Comparison of ENCODE assay signal across 1 cellular context in genomic region chr19:41427647-41428480, GRCh38.
TF ChIP-seq lines count a peak whose summit lies in the region.

No MANE protein-coding gene starts in this region.

TF ChIP-seq in K562, 482 proteins besides CTCF, POLR2A, EP300 and RAD21 (continued from another document and continues in another):
- 0 out of 2 replicates have a peak, but pooled peaks have one; percentile 27 for TF ChIP-seq TRIM28 (IDR thresholded peaks at IDR 0.05)
- no peak for TF ChIP-seq JUN (IDR thresholded peaks at IDR 0.05; ENCODE audit: borderline replicate concordance, low read depth, low read length)
- no peak for TF ChIP-seq JUN (CRISPR knock-in tag; IDR thresholded peaks at IDR 0.05; ENCODE audit: borderline replicate concordance)
- no peak for TF ChIP-seq HNRNPK (IDR thresholded peaks at IDR 0.05; ENCODE audit: low read depth, low read length, poor library complexity, severe bottlenecking)
- no peak for TF ChIP-seq FOXA3 (CRISPR knock-in tag; conservative IDR thresholded peaks at IDR 0.05 in 1 of 2, IDR thresholded peaks at IDR 0.05 in 1 of 2)
- no peak for TF ChIP-seq RERE (CRISPR knock-in tag; IDR thresholded peaks at IDR 0.05; ENCODE audit: borderline replicate concordance)
- TF ChIP-seq ZNF277 (CRISPR knock-in tag; IDR thresholded peaks at IDR 0.05; ENCODE audit: borderline replicate concordance), result no peak
- TF ChIP-seq CHD4 (IDR thresholded peaks at IDR 0.05; ENCODE audit: insufficient read depth, insufficient replicate concordance, low read depth, low read length, poor library complexity, severe bottlenecking), result no peak
- TF ChIP-seq E4F1 (CRISPR knock-in tag; IDR thresholded peaks at IDR 0.05; ENCODE audit: borderline replicate concordance), result no peak
- no peak for TF ChIP-seq RBM34 (IDR thresholded peaks at IDR 0.05; ENCODE audit: borderline replicate concordance, insufficient read depth, low read length)
- no peak for TF ChIP-seq NR4A1 (CRISPR knock-in tag; IDR thresholded peaks at IDR 0.05)
- no peak for TF ChIP-seq NR4A1 (tag; IDR thresholded peaks at IDR 0.05)
- no peak for TF ChIP-seq PCBP2 (IDR thresholded peaks at IDR 0.05; ENCODE audit: low read depth, low read length, poor library complexity, severe bottlenecking)
- no peak for TF ChIP-seq PCBP1 (IDR thresholded peaks at IDR 0.05; ENCODE audit: low read depth, low read length, poor library complexity, severe bottlenecking)
- TF ChIP-seq POLR2H (tag; IDR thresholded peaks at IDR 0.05; ENCODE audit: low read depth), result no peak
- no peak for TF ChIP-seq MCM5 (IDR thresholded peaks at IDR 0.05; ENCODE audit: low read depth)
- TF ChIP-seq MAFK (IDR thresholded peaks at IDR 0.05; ENCODE audit: low read length), result no peak
- TF ChIP-seq FOXJ2 (tag; IDR thresholded peaks at IDR 0.05), result no peak
- TF ChIP-seq ZFPM2 (CRISPR knock-in tag; IDR thresholded peaks at IDR 0.05), result no peak
- no peak for TF ChIP-seq EHMT2 (IDR thresholded peaks at IDR 0.05)
- TF ChIP-seq ZFP91 (CRISPR knock-in tag; IDR thresholded peaks at IDR 0.05), result no peak
- no peak for TF ChIP-seq JUNB (CRISPR knock-in tag; conservative IDR thresholded peaks at IDR 0.05)
- no peak for TF ChIP-seq DDX20 (tag; IDR thresholded peaks at IDR 0.05; ENCODE audit: low read depth)
- no peak for TF ChIP-seq ZNF551 (CRISPR knock-in tag; IDR thresholded peaks at IDR 0.05)
- no peak for TF ChIP-seq TCF15 (CRISPR knock-in tag; IDR thresholded peaks at IDR 0.05)
- 0 out of 2 replicates have a peak, but pooled peaks have one; percentile 66 for TF ChIP-seq MIER1 (IDR thresholded peaks at IDR 0.05; ENCODE audit: low read depth)
- no peak for TF ChIP-seq CREBBP (IDR thresholded peaks at IDR 0.05; ENCODE audit: low read depth, low read length)
- TF ChIP-seq CHD1 (IDR thresholded peaks at IDR 0.05; ENCODE audit: low read length), result no peak
- no peak for TF ChIP-seq ZNF263 (CRISPR knock-in tag; IDR thresholded peaks at IDR 0.05; ENCODE audit: borderline replicate concordance)
- peak; percentile 97 for TF ChIP-seq THRB (CRISPR knock-in tag; conservative IDR thresholded peaks at IDR 0.05)
- peak; percentile 62; the same call in 1 of the 2 replicates for TF ChIP-seq ZEB2 (IDR thresholded peaks at IDR 0.05)
- TF ChIP-seq ZSCAN29 (IDR thresholded peaks at IDR 0.05), result no peak
- TF ChIP-seq RNF219 (CRISPR knock-in tag; IDR thresholded peaks at IDR 0.05), result no peak
- no peak for TF ChIP-seq NR2C1 (IDR thresholded peaks at IDR 0.05)
- TF ChIP-seq NR2C1 (tag; IDR thresholded peaks at IDR 0.05), result no peak
- no peak for TF ChIP-seq ZNF143 (CRISPR knock-in tag; IDR thresholded peaks at IDR 0.05)
- peak; percentile 74 to 78; a peak in 2 of 4 replicates for TF ChIP-seq ARNT (IDR thresholded peaks at IDR 0.05)
- TF ChIP-seq STAG1 (CRISPR knock-in tag; IDR thresholded peaks at IDR 0.05; ENCODE audit: borderline replicate concordance), result no peak
- no peak for TF ChIP-seq SNRNP70 (optimal IDR thresholded peaks at IDR 0.05; ENCODE audit: low read depth, low read length)
- TF ChIP-seq DPF2 (IDR thresholded peaks at IDR 0.05), result peak; percentile 87
- no peak; the same call in 1 of the 2 replicates for TF ChIP-seq CBX1 (IDR thresholded peaks at IDR 0.05; ENCODE audit: low read depth)
- peak; percentile 57 to 79 for TF ChIP-seq E2F6 (IDR thresholded peaks at IDR 0.05; ENCODE audit: borderline replicate concordance in 1 of 2, extremely low read depth in 1 of 2, insufficient read depth in 1 of 2, insufficient read length in 1 of 2, low read depth in 1 of 2, low read length in 1 of 2, poor library complexity in 1 of 2, severe bottlenecking in 1 of 2)
- no peak for TF ChIP-seq ARID4B (CRISPR knock-in tag; IDR thresholded peaks at IDR 0.05)
- TF ChIP-seq U2AF2 (optimal IDR thresholded peaks at IDR 0.05; ENCODE audit: low read depth, low read length), result no peak
- peak in 1 of 2 experiments; percentile 48; a peak in 2 of 4 replicates for TF ChIP-seq RCOR1 (IDR thresholded peaks at IDR 0.05; ENCODE audit: borderline replicate concordance in 1 of 2, low read depth in 2 of 2, low read length in 2 of 2)
